Comparison of ENCODE assay signal across 12 cellular contexts in the genomic region with DNA sequence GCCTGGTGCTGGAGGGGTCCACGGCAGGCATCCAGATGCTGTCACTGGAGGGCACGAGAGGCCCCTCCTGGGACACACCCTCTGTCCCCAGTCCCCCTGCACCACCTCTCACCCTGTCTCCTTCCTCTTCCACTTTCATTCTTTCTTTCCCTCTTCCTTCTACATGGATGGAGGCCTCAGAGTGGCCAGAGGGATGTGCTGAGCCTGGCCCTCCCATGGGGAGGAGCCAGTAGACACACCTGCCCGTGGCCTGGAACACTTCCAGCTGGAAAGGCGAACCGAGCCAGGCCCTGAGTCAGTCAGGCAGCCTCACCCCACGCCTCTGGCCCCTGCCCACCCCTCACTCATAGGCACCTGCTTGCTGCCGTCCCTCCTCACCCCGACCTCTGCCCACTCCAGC. TPM values are rescaled to one million over a fixed set of nuclear protein-coding genes. Genes with fewer than 3 reads are reported as not detected.
DNase-seq lines count a peak whose midpoint lies in the region; ATAC-seq and TF ChIP-seq lines count a peak whose summit lies in the region.
"Had no signal": no experiment of that assay in that cellular context is flagged by ENCODE, and none has a peak within 500 bp of the region (broad histone marks: within the 10 kb centered on the region; RNA-seq: fewer than 3 reads in every experiment).

No MANE protein-coding gene starts in this region.

- CTCF ChIA-PET in Panc1 (lab: Charles Lee): no interaction called here

- H3K4me1 Mint-ChIP-seq in stimulated activated naive CD8-positive, alpha-beta T cell treated with anti-CD3 and anti-CD28 coated beads, Interleukin-15, amount 100 ng/mL, for 72 hours: peaks cover 12% of the 10 kb centered on the region

- TF ChIP-seq CTCF in Panc1 (IDR thresholded peaks at IDR 0.05) (no peak), upper lobe of left lung (IDR thresholded peaks at IDR 0.05) (no peak)

- ATAC-seq in Panc1 (peak; percentile 56), upper lobe of left lung (ENCODE audit: low FRiP score in 2 of 2) (peak; percentile 22 to 42), HG02678 (IDR thresholded peaks at IDR 0.05; ENCODE audit: unreplicated experiment) (no peak)
- no peak for ATAC-seq in stimulated activated naive CD8-positive, alpha-beta T cell treated with anti-CD3 and anti-CD28 coated beads, Interleukin-15, amount 100 ng/mL, for 72 hours

- POLR2A ChIA-PET in Panc1 (lab: Charles Lee): no interaction called here

- H3K4me1 ChIP-seq in Panc1 (ENCODE audit: control insufficient read depth, insufficient read depth, low read length): no peaks in the 10 kb centered on the region
- H3K4me1 ChIP-seq in upper lobe of left lung: peaks cover 0 to 8% (median 4%) of the 10 kb centered on the region in 4 donors

- no TSS peak for BruUV-seq in Panc1 (replicated peaks; lab: Mats Ljungman, UMichigan)

- H3K27me3 ChIP-seq in Panc1 (ENCODE audit: control insufficient read depth, insufficient read depth, low read length) (no peaks in the 10 kb centered on the region; the same call in 1 of the 2 replicates), upper lobe of left lung (no peaks in the 10 kb centered on the region)

- H3K4me3 Mint-ChIP-seq in stimulated activated naive CD8-positive, alpha-beta T cell treated with anti-CD3 and anti-CD28 coated beads, Interleukin-15, amount 100 ng/mL, for 72 hours: no peak overlapping the region
- H3K4me3 Mint-ChIP-seq: activated naive CD4-positive, alpha-beta T cell treated with anti-CD3 and anti-CD28 coated beads for 36 hours had no signal

- in situ Hi-C loops in Panc1 (cut with HindIII; ENCODE audit: low pct_unique_long_range_greater_than_20kb, low sequenced_read_pairs): no loop called here

- TF ChIP-seq POLR2A in upper lobe of left lung (IDR thresholded peaks at IDR 0.05): no peak

- H3K27ac Mint-ChIP-seq in stimulated activated naive CD8-positive, alpha-beta T cell treated with anti-CD3 and anti-CD28 coated beads, Interleukin-15, amount 100 ng/mL, for 72 hours: no peak overlapping the region
- H3K27ac Mint-ChIP-seq: activated naive CD4-positive, alpha-beta T cell treated with anti-CD3 and anti-CD28 coated beads for 36 hours had no signal

- H3K27ac ChIP-seq in Panc1 (ENCODE audit: low read length) (no peak overlapping the region), upper lobe of left lung (no peak overlapping the region)

- peaks cover 99% of the 10 kb centered on the region for H3K27me3 Mint-ChIP-seq in stimulated activated naive CD8-positive, alpha-beta T cell treated with anti-CD3 and anti-CD28 coated beads, Interleukin-15, amount 100 ng/mL, for 72 hours

- intact Hi-C loops in Panc1 (cut with micrococcal nuclease; ENCODE audit: unreplicated experiment): no loop called here

- no peaks in the 10 kb centered on the region for H3K9me3 Mint-ChIP-seq in stimulated activated naive CD8-positive, alpha-beta T cell treated with anti-CD3 and anti-CD28 coated beads, Interleukin-15, amount 100 ng/mL, for 72 hours
- H3K9me3 Mint-ChIP-seq: activated naive CD4-positive, alpha-beta T cell treated with anti-CD3 and anti-CD28 coated beads for 36 hours had no signal

- H3K4me3 ChIP-seq in Panc1 (ENCODE audit: low read depth in 2 of 2, low read length in 2 of 2) (no peak overlapping the region), upper lobe of left lung (no peak overlapping the region)

- no peaks in the 10 kb centered on the region for H3K36me3 ChIP-seq in Panc1 (ENCODE audit: control insufficient read depth, insufficient read depth, low read length)
- no peaks in the 10 kb centered on the region for H3K36me3 ChIP-seq in upper lobe of left lung

- WGBS in upper lobe of left lung, 2 donors: 51 to 53% methylated on average over 7 to 8 of the region's 8 CpGs

- H3K9me3 ChIP-seq in Panc1 (ENCODE audit: control insufficient read depth, insufficient read depth, low read depth, low read length): no peaks in the 10 kb centered on the region
- H3K9me3 ChIP-seq in upper lobe of left lung: no peaks in the 10 kb centered on the region

- peak; percentile 2 for DNase-seq in SIG-M5 treated with dmso at 0.1 percent for 504 hours (lab: John Stamatoyannopoulos, UW; ENCODE audit: unreplicated experiment)
- DNase-seq in SIG-M5 (lab: John Stamatoyannopoulos, UW): no peak
- DNase-seq in Panc1 (ENCODE audit: low read depth, low spot score): no peak
- peak; percentile 79 for DNase-seq in iPS-NIHi11 (ENCODE audit: low spot score)
- peak in 1 of 2 donors; percentile 67 for DNase-seq in upper lobe of left lung
- no peak for DNase-seq in cortex of kidney (lab: John Stamatoyannopoulos, UW)
- no peak for DNase-seq in stimulated activated naive CD8-positive, alpha-beta T cell treated with anti-CD3 and anti-CD28 coated beads, Interleukin-15, amount 100 ng/mL, for 72 hours
- DNase-seq: activated naive CD4-positive, alpha-beta T cell treated with anti-CD3 and anti-CD28 coated beads for 36 hours; effector CD4-positive, alpha-beta T cell; NCI-H446; nucleus accumbens had no signal

- TF ChIP-seq EP300 in upper lobe of left lung (IDR thresholded peaks at IDR 0.05): no peak

RNA-seq across cellular contexts. Expression of gene MXI1, which starts 55.9 kb away (rescaled TPM):
- 12.1 TPM for total RNA-seq in Panc1 (2021; ENCODE audit: unreplicated experiment)
- polyA plus RNA-seq in Panc1 (2012; ENCODE audit: insufficient read length): 22.9 TPM
- 10 to 100 TPM; 27.7 to 90.1 (median 45.2) TPM for total RNA-seq in upper lobe of left lung

Comparison
In these comparisons a context has a peak if more than half of its experiments do, and no peak if none do; other contexts are left out.
1. DNase-seq: peak in SIG-M5 treated with dmso at 0.1 percent for 504 hours (single experiment) and iPS-NIHi11 (single experiment); none in SIG-M5 (single experiment), Panc1 (single experiment), cortex of kidney (single experiment) and stimulated activated naive CD8-positive, alpha-beta T cell treated with anti-CD3 and anti-CD28 coated beads, Interleukin-15, amount 100 ng/mL, for 72 hours (0 of 2).
2. ATAC-seq: peak in Panc1 (single experiment) and upper lobe of left lung (2 of 2); none in HG02678 (single experiment) and stimulated activated naive CD8-positive, alpha-beta T cell treated with anti-CD3 and anti-CD28 coated beads, Interleukin-15, amount 100 ng/mL, for 72 hours (single experiment).